35 cellular contexts compared by ENCODE assay signal in the genomic region with DNA sequence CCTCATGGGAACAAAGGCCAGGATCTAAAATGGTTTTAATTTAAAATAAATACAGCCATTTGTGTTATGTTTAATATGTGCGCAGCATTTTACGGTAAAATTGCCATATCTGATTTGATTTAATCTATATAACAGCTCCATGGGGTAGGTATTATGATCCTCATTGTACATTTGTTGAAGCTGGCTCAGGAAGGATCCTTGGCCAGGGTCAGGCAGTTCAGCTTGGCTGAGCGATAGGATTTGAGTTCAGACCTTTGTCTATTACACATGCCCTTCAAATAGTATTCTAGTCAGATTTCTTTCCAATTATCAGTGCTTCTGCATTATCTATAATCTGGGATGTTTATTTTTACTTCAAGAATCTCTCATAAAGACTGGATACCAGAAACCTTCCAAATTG.
"Had no signal": no experiment of that assay in that cellular context is flagged by ENCODE, and none has a peak within 500 bp of the region (broad histone marks: within the 10 kb centered on the region; RNA-seq: fewer than 3 reads in every experiment).

No MANE protein-coding gene starts in this region.

- H3K9me3 ChIP-seq: MG63 had no signal

- H3K27ac ChIP-seq: KMS-11 had no signal

- H3K4me2 ChIP-seq: KMS-11 had no signal

- H3K4me3 ChIP-seq: MG63 had no signal

- H3K36me3 ChIP-seq: MG63 had no signal

- H3K27me3 ChIP-seq: MG63 had no signal

- DNase-seq: Karpas-422, Kasumi-1, KBM-7, KG1, MG63, MM.1S, MV-4-11, NCI-H1048, NCI-H1092, NCI-H1092 treated with DMSO at 0.1 percent for 48 hours, NCI-H1105, NCI-H1105 treated with DMSO at 0.1 percent for 48 hours, NCI-H1417, NCI-H1417 treated with DMSO at 0.1 percent for 48 hours, NCI-H1436, NCI-H1436 treated with DMSO at 0.1 percent for 48 hours, NCI-H146, NCI-H1694, NCI-H1694 treated with DMSO at 0.1 percent for 48 hours, NCI-H187, NCI-H187 treated with DMSO at 0.1 percent for 48 hours, NCI-H1930, NCI-H2029, NCI-H2029 treated with DMSO at 0.1 percent for 48 hours, NCI-H2081, NCI-H2081 treated with DMSO at 0.1 percent for 48 hours, NCI-H2107, NCI-H2171, NCI-H2171 treated with DMSO at 0.1 percent for 48 hours, NCI-H2227 treated with DMSO at 0.1 percent for 48 hours, NCI-H226, NCI-H345, NCI-H446, NCI-H446 treated with DMSO at 0.1 percent for 48 hours had no signal

- H3K9ac ChIP-seq: KMS-11 had no signal
